ENCODE assay signal across 24 cellular contexts in genomic region chr11:114379394-114380069, GRCh38.
"Had no signal": no experiment of that assay in that cellular context is flagged by ENCODE, and none has a peak within 500 bp of the region (broad histone marks: within the 10 kb centered on the region; RNA-seq: fewer than 3 reads in every experiment).

No MANE protein-coding gene starts in this region.

- H3K36me3 ChIP-seq: gastrocnemius medialis, left lung, lower lobe of right lung, neutrophil, pancreas, right lobe of liver, thoracic aorta, tibial nerve, upper lobe of right lung, uterus had no signal

- H3K4me1 ChIP-seq: gastrocnemius medialis, left lung, lower lobe of right lung, pancreas, right lobe of liver, tibial nerve, upper lobe of right lung, uterus had no signal

- H3K4me3 ChIP-seq: coronary artery, gastrocnemius medialis, hepatocyte, left lung, lower lobe of right lung, pancreas, right lobe of liver, thoracic aorta, tibial nerve, upper lobe of right lung, uterus had no signal

- H3K79me2 ChIP-seq: hepatocyte had no signal

- ATAC-seq: effector memory CD8-positive, alpha-beta T cell; gastrocnemius medialis; left lung; lower lobe of right lung; natural killer cell treated with Interleukin-12 subunit alpha and Interleukin-12 subunit beta and Interleukin-15 and Interleukin-18, amount 100 ng/mL, for 72 hours; pancreas; right lobe of liver; upper lobe of right lung had no signal

- DNase-seq: effector memory CD8-positive, alpha-beta T cell; erythroblast; gastrocnemius medialis; head of caudate nucleus; kidney; lower lobe of right lung; pancreas; retina; right lobe of liver; small intestine; stimulated activated CD4-positive, alpha-beta T cell treated with anti-CD3 and anti-CD28 coated beads, Interleukin-15, amount 100 ng/mL, for 24 hours; stimulated activated CD4-positive, alpha-beta T cell treated with anti-CD3 and anti-CD28 coated beads, Interleukin-2, amount 100 ng/mL, for 48 hours; stimulated activated naive B cell treated with anti-CD40 and anti-IgM and Interleukin-4, amounts not matched to agents 10 μg/mL and 1 μg/mL and 100 μg/mL, for 72 hours; upper lobe of right lung; uterus had no signal

- H3K9me3 ChIP-seq: gastrocnemius medialis, lower lobe of right lung, neutrophil, pancreas, right lobe of liver, thoracic aorta, tibial nerve, upper lobe of right lung, uterus had no signal

- H3K27me3 ChIP-seq: gastrocnemius medialis, hepatocyte, left lung, pancreas, right lobe of liver, tibial nerve, upper lobe of right lung, uterus had no signal

- H3K4me3 Mint-ChIP-seq: effector memory CD8-positive, alpha-beta T cell; natural killer cell treated with Interleukin-12 subunit alpha and Interleukin-12 subunit beta and Interleukin-15 and Interleukin-18, amount 100 ng/mL, for 72 hours; neural crest cell; stimulated activated naive B cell treated with anti-CD40 and anti-IgM and Interleukin-4, amounts not matched to agents 10 μg/mL and 1 μg/mL and 100 μg/mL, for 72 hours; stimulated activated naive CD8-positive, alpha-beta T cell treated with anti-CD3 and anti-CD28 coated beads, Interleukin-15, Interleukin-2, amounts not matched to agents 100 ng/mL and 50 ng/mL, for 24 hours had no signal

- H2AFZ ChIP-seq: hepatocyte had no signal

- H3K4me1 Mint-ChIP-seq: neural crest cell had no signal

- H3K9me3 Mint-ChIP-seq: effector memory CD8-positive, alpha-beta T cell; natural killer cell treated with Interleukin-12 subunit alpha and Interleukin-12 subunit beta and Interleukin-15 and Interleukin-18, amount 100 ng/mL, for 72 hours; stimulated activated naive CD8-positive, alpha-beta T cell treated with anti-CD3 and anti-CD28 coated beads, Interleukin-15, Interleukin-2, amounts not matched to agents 100 ng/mL and 50 ng/mL, for 24 hours had no signal

- H3K36me3 Mint-ChIP-seq: stimulated activated naive B cell treated with anti-CD40 and anti-IgM and Interleukin-4, amounts not matched to agents 10 μg/mL and 1 μg/mL and 100 μg/mL, for 72 hours had no signal

- H3K4me2 ChIP-seq: hepatocyte had no signal

- H3K27ac ChIP-seq: coronary artery, gastrocnemius medialis, hepatocyte, left lung, lower lobe of right lung, neutrophil, pancreas, right lobe of liver, thoracic aorta, tibial nerve, upper lobe of right lung, uterus had no signal
